Comparison of ENCODE assay signal across 13 cellular contexts in genomic region chr1:64955093-64956066, GRCh38. TPM values are rescaled to one million over a fixed set of nuclear protein-coding genes. Genes with fewer than 3 reads are reported as not detected.
DNase-seq lines count a peak whose midpoint lies in the region; ATAC-seq and TF ChIP-seq lines count a peak whose summit lies in the region.
"Had no signal": no experiment of that assay in that cellular context is flagged by ENCODE, and none has a peak within 500 bp of the region (broad histone marks: within the 10 kb centered on the region; RNA-seq: fewer than 3 reads in every experiment).

No MANE protein-coding gene starts in this region.

- POLR2A ChIA-PET in HEK293T (lab: Yijun Ruan, JAX) = interaction anchor here (0.7 to 1.3 kb wide), 2 partner anchors 10 to 1539 kb away, joined by 3 to 4 read pairs; no protein-coding TSS in a partner anchor

- TF ChIP-seq POLR2A in right lobe of liver (IDR thresholded peaks at IDR 0.05) = no peak
- TF ChIP-seq POLR2A in stomach (IDR thresholded peaks at IDR 0.05) = no peak
- no peak for TF ChIP-seq POLR2A in vagina (IDR thresholded peaks at IDR 0.05)

- no peaks in the 10 kb centered on the region for H3K27me3 ChIP-seq in right lobe of liver
- H3K27me3 ChIP-seq in stomach = no peaks in the 10 kb centered on the region
- no peaks in the 10 kb centered on the region for H3K27me3 ChIP-seq in vagina
- no peaks in the 10 kb centered on the region for H3K27me3 ChIP-seq in aorta (ENCODE audit: control insufficient read depth in 1 of 2, insufficient read depth in 2 of 2, low read length in 1 of 2)
- H3K27me3 ChIP-seq in colonic mucosa = no peaks in the 10 kb centered on the region
- H3K27me3 ChIP-seq: esophagus squamous epithelium had no signal

- H3K27ac ChIP-seq in right lobe of liver (peak overlapping the region in 2 of 3 donors; percentile 4 to 69), stomach (peak overlapping the region in 2 of 5 donors; percentile 9 to 41), vagina (no peak overlapping the region), aorta (ENCODE audit: low read depth in 1 of 2, low read length in 2 of 2) (no peak overlapping the region), colonic mucosa (no peak overlapping the region)

- H3K9me3 ChIP-seq in right lobe of liver (no peaks in the 10 kb centered on the region), stomach (no peaks in the 10 kb centered on the region), vagina (no peaks in the 10 kb centered on the region), aorta (ENCODE audit: control insufficient read depth, low read length) (no peaks in the 10 kb centered on the region), colonic mucosa (no peaks in the 10 kb centered on the region)
- H3K9me3 ChIP-seq: esophagus squamous epithelium had no signal

- peak; percentile 45 for DNase-seq in HEK293T (ENCODE audit: extremely low spot score)
- peak; percentile 44 for DNase-seq in choroid plexus epithelial cell (ENCODE audit: low read depth)
- DNase-seq in right lobe of liver = no peak
- peak; percentile 40 for DNase-seq in stomach
- no peak for DNase-seq in vagina (ENCODE audit: extremely low spot score in 2 of 2)
- DNase-seq in aorta = no peak
- no peak for DNase-seq in colonic mucosa
- DNase-seq: anterior cingulate cortex; esophagus squamous epithelium; HCEC 1CT; NCI-H1105; stimulated activated naive CD4-positive, alpha-beta T cell treated with Interleukin-2 at 50 U/mL for 16 hours had no signal

- H3K4me3 ChIP-seq in choroid plexus epithelial cell (ENCODE audit: low read depth, low read length) (no peak overlapping the region), right lobe of liver (no peak overlapping the region), stomach (no peak overlapping the region), vagina (no peak overlapping the region), aorta (ENCODE audit: low read length in 2 of 2) (no peak overlapping the region), colonic mucosa (no peak overlapping the region)
- H3K4me3 ChIP-seq: esophagus squamous epithelium had no signal

- no peak overlapping the region for H3K9ac ChIP-seq in colonic mucosa (ENCODE audit: low read depth in 2 of 2, low read length in 2 of 2)

- intact Hi-C loops in right lobe of liver (cut with DNase I) = no loop called here
- intact Hi-C loops in stomach (cut with DNase I; ENCODE audit: low total_unique reads) = no loop called here
- intact Hi-C loops in vagina (cut with DNase I) = no loop called here
- intact Hi-C loops in aorta (cut with DNase I) = no loop called here
- intact Hi-C loops in colonic mucosa (cut with DNase I) = no loop called here

- H3K4me1 ChIP-seq in right lobe of liver = peaks cover 0 to 53% (median 23%) of the 10 kb centered on the region in 4 donors
- peaks cover 30 to 91% (median 74%) of the 10 kb centered on the region in 4 donors for H3K4me1 ChIP-seq in stomach
- peaks cover 92% of the 10 kb centered on the region for H3K4me1 ChIP-seq in vagina
- peaks cover 0 to 2% of the 10 kb centered on the region in 2 donors for H3K4me1 ChIP-seq in aorta (ENCODE audit: control insufficient read depth in 1 of 2, insufficient read depth in 2 of 2, low read length in 2 of 2)
- peaks cover 14% of the 10 kb centered on the region for H3K4me1 ChIP-seq in colonic mucosa

- 38% methylated on average over 12 of the region's 14 CpGs for WGBS in right lobe of liver (ENCODE audit: insufficient coverage, low coverage, low lambda C conversion rate, missing lambda C conversion rate)
- 58 to 66% (median 60%) methylated on average over 14 of the region's 14 CpGs for WGBS in stomach, 5 donors
- 58 to 61% methylated on average over 14 of the region's 14 CpGs for WGBS in aorta, 2 donors

- H3K36me3 ChIP-seq in right lobe of liver = no peaks in the 10 kb centered on the region
- H3K36me3 ChIP-seq in stomach = no peaks in the 10 kb centered on the region
- no peaks in the 10 kb centered on the region for H3K36me3 ChIP-seq in vagina
- H3K36me3 ChIP-seq in aorta (ENCODE audit: control insufficient read depth in 1 of 2, insufficient read depth in 2 of 2, low read length in 1 of 2) = no peaks in the 10 kb centered on the region
- H3K36me3 ChIP-seq in colonic mucosa = no peaks in the 10 kb centered on the region
- H3K36me3 ChIP-seq: esophagus squamous epithelium had no signal

- TF ChIP-seq CTCF in choroid plexus epithelial cell (conservative IDR thresholded peaks at IDR 0.05; ENCODE audit: low read depth, low read length) (peak; percentile 25), right lobe of liver (IDR thresholded peaks at IDR 0.05) (no peak), stomach (IDR thresholded peaks at IDR 0.05) (no peak), vagina (IDR thresholded peaks at IDR 0.05) (no peak), colonic mucosa (IDR thresholded peaks at IDR 0.05) (no peak)

- no peak for TF ChIP-seq EP300 in stomach (IDR thresholded peaks at IDR 0.05)

- ATAC-seq in right lobe of liver (peak; percentile 39 to 80 (median 60)), GM21529 (IDR thresholded peaks at IDR 0.05; ENCODE audit: unreplicated experiment) (no peak), aorta (ENCODE audit: low FRiP score) (no peak)

- CTCF ChIA-PET in HEK293T (lab: Yijun Ruan, JAX) = no interaction called here

TF ChIP-seq in HEK293T, 16 proteins besides CTCF, POLR2A, EP300 and RAD21:
- TF ChIP-seq FOXA1 (IDR thresholded peaks at IDR 0.05) (no peak), L3MBTL2 (conservative IDR thresholded peaks at IDR 0.05) (peak; percentile 32), LEF1 (IDR thresholded peaks at IDR 0.05; ENCODE audit: borderline replicate concordance) (no peak)

RNA-seq across cellular contexts. Expression of gene JAK1, which starts 11.0 kb away (rescaled TPM):
- total RNA-seq in right lobe of liver (10 to 100 TPM; 48.0 to 71.6 (median 66.5) TPM), stomach (100 to 1,000 TPM in 3 of 5 donors, 10 to 100 TPM in 2; 69.2 to 149 (median 106) TPM), vagina (93.3 TPM), aorta (100 to 1,000 TPM; 115 to 132 TPM), colonic mucosa (100 to 1,000 TPM in 1 of 2 donors, 10 to 100 TPM in 1; 73.2 to 101 TPM)
- polyA plus RNA-seq in stomach (10 to 100 TPM; 21.3 to 44.0 (median 28.3) TPM), aorta (10 to 100 TPM; 24.3 to 34.0 TPM)

Comparison
In these comparisons a context has a peak if more than half of its experiments do, and no peak if none do; other contexts are left out.
1. DNase-seq: peak in HEK293T (single experiment), choroid plexus epithelial cell (single experiment) and stomach (single experiment); none in right lobe of liver (0 of 3), vagina (0 of 2), aorta (0 of 2) and colonic mucosa (single experiment).
2. ATAC-seq: peak in right lobe of liver (4 of 4); none in GM21529 (single experiment) and aorta (single experiment).
3. H3K27ac ChIP-seq: peak in right lobe of liver (2 of 3); none in vagina (single experiment), aorta (0 of 2) and colonic mucosa (single experiment).